Comparison of ENCODE assay signal across 8 cellular contexts in genomic region chr6:31582230-31582601, GRCh38. TPM values are rescaled to one million over a fixed set of nuclear protein-coding genes. Genes with fewer than 3 reads are reported as not detected.
DNase-seq lines count a peak whose midpoint lies in the region; ATAC-seq and TF ChIP-seq lines count a peak whose summit lies in the region.

Gene LTB, minus strand, starts transcription at chr6:31582424. Its CDS starts 7 bp downstream, at chr6:31582417.

- H3K9me3 ChIP-seq in muscle layer of colon (ENCODE audit: low read length), result no peaks in the 10 kb centered on the region

- DNase-seq in Calu3 (no peak), EL (no peak), GM13976 (ENCODE audit: low spot score) (no peak)
- DNase-seq in central memory CD8-positive, alpha-beta T cell (ENCODE audit: low spot score in 2 of 2), result no peak

- H3K4me3 Mint-ChIP-seq in Calu3 (ENCODE audit: low read depth, unreplicated experiment), result peak within 1 kb of the TSS; percentile 91
- H3K4me3 Mint-ChIP-seq in central memory CD8-positive, alpha-beta T cell, result peak within 1 kb of the TSS; percentile 91

- peak within 1 kb of the TSS; percentile 43 for H3K27ac Mint-ChIP-seq in Calu3 (ENCODE audit: unreplicated experiment)
- peak within 1 kb of the TSS; percentile 97 for H3K27ac Mint-ChIP-seq in central memory CD8-positive, alpha-beta T cell (ENCODE audit: low read depth)

- H3K9ac ChIP-seq in muscle layer of colon (ENCODE audit: low read length), result peak within 1 kb of the TSS; percentile 87

- H3K27me3 ChIP-seq in muscle layer of colon (ENCODE audit: control insufficient read depth in 1 of 2, insufficient read depth in 2 of 2, low read length in 2 of 2), result no peaks in the 10 kb centered on the region

- H3K27me3 Mint-ChIP-seq in Calu3 (ENCODE audit: unreplicated experiment), result peaks cover 29% of the 10 kb centered on the region
- H3K27me3 Mint-ChIP-seq in central memory CD8-positive, alpha-beta T cell, result no peaks in the 10 kb centered on the region

- H3K36me3 Mint-ChIP-seq in Calu3 (ENCODE audit: insufficient read depth, unreplicated experiment), result peaks cover 13% of the 10 kb centered on the region
- H3K36me3 Mint-ChIP-seq in central memory CD8-positive, alpha-beta T cell (ENCODE audit: insufficient read depth), result peaks cover 23% of the 10 kb centered on the region

- in situ Hi-C loops in GM13976 (cut with MboI; ENCODE audit: low sequenced_read_pairs, unreplicated experiment), result no loop called here

- peak within 1 kb of the TSS; percentile 87 for H3K27ac ChIP-seq in muscle layer of colon (ENCODE audit: low read depth, low read length)

- peaks cover 11% of the 10 kb centered on the region for H3K4me1 ChIP-seq in muscle layer of colon (ENCODE audit: insufficient read depth, low read length)

- CTCF ChIA-PET in Calu3 (lab: Charles Lee), result interaction anchor here (0.9 to 4.3 kb wide), 5 partner anchors 9 to 35 kb away, joined by 3 to 29 read pairs (median 6); partner anchors contain the start of gene NFKBIL1

- no peaks in the 10 kb centered on the region for H3K36me3 ChIP-seq in muscle layer of colon (ENCODE audit: insufficient read depth, low read length)

- intact Hi-C loops in Calu3 (cut with micrococcal nuclease; ENCODE audit: unreplicated experiment), result no loop called here
- intact Hi-C loops in T-helper 1 cell treated with Interleukin-12 subunit alpha and Interleukin-12 subunit beta and Interleukin-4 antibody, amounts not matched to agents 30 ng/mL and 1 ng/mL, for 36 hours (cut with micrococcal nuclease), result loop anchor here (1.0 to 5.0 kb wide), 3 partner anchors 13 to 90 kb away; no protein-coding TSS in a partner anchor

- BruUV-seq in Calu3 (replicated peaks; lab: Mats Ljungman, UMichigan), result no TSS peak

- no peak for ATAC-seq in central memory CD8-positive, alpha-beta T cell (replicated peaks; ENCODE audit: extremely low read depth, poor library complexity, severe bottlenecking)
- ATAC-seq in HG03159 (IDR thresholded peaks at IDR 0.05; ENCODE audit: unreplicated experiment) (no peak), HG03457 (IDR thresholded peaks at IDR 0.05; ENCODE audit: unreplicated experiment) (no peak)

- H3K4me3 ChIP-seq in muscle layer of colon (ENCODE audit: low read depth in 1 of 2, low read length in 2 of 2), result peak within 1 kb of the TSS; percentile 91 to 97

- TF ChIP-seq CTCF in Calu3 (IDR thresholded peaks at IDR 0.05; ENCODE audit: unreplicated experiment), result no peak
- no peak for TF ChIP-seq CTCF in GM13976 (IDR thresholded peaks at IDR 0.05; ENCODE audit: borderline replicate concordance, control extremely low read depth, extremely low read depth, insufficient read depth, missing control alignments)

- peaks cover 26% of the 10 kb centered on the region for H3K4me1 Mint-ChIP-seq in Calu3 (ENCODE audit: low read depth, unreplicated experiment)
- peaks cover 81% of the 10 kb centered on the region for H3K4me1 Mint-ChIP-seq in central memory CD8-positive, alpha-beta T cell

- H3K9me3 Mint-ChIP-seq in Calu3 (ENCODE audit: low read depth, unreplicated experiment), result no peaks in the 10 kb centered on the region
- H3K9me3 Mint-ChIP-seq in central memory CD8-positive, alpha-beta T cell, result no peaks in the 10 kb centered on the region

RNA-seq across cellular contexts. Expression of gene LTB, which starts in this region (rescaled TPM):
- 0.44 and 1.4 TPM in 2 replicates for total RNA-seq in Calu3 (2022)
- 2,430 and 2,468 TPM in 2 replicates for total RNA-seq in T-helper 1 cell treated with Interleukin-12 subunit alpha and Interleukin-12 subunit beta and Interleukin-4 antibody, amounts not matched to agents 30 ng/mL and 1 ng/mL, for 36 hours

Comparison
In these comparisons a context has a peak if more than half of its experiments do, and no peak if none do; other contexts are left out.
1. RNA of gene LTB (total RNA-seq): 2,430 to 2,468 TPM in T-helper 1 cell treated with Interleukin-12 subunit alpha and Interleukin-12 subunit beta and Interleukin-4 antibody, amounts not matched to agents 30 ng/mL and 1 ng/mL, for 36 hours; 0.44 to 1.4 TPM in Calu3; every median in the first group is over 1,000 times any median in the second.